Comparison of ENCODE assay signal across 2 cellular contexts in genomic region chr14:75127903-75128595, GRCh38.
TF ChIP-seq lines count a peak whose summit lies in the region.

No MANE protein-coding gene starts in this region.

TF ChIP-seq in A549, 52 proteins besides CTCF, POLR2A, EP300 and RAD21 (continued from another document):
- TF ChIP-seq, protein P1, sequence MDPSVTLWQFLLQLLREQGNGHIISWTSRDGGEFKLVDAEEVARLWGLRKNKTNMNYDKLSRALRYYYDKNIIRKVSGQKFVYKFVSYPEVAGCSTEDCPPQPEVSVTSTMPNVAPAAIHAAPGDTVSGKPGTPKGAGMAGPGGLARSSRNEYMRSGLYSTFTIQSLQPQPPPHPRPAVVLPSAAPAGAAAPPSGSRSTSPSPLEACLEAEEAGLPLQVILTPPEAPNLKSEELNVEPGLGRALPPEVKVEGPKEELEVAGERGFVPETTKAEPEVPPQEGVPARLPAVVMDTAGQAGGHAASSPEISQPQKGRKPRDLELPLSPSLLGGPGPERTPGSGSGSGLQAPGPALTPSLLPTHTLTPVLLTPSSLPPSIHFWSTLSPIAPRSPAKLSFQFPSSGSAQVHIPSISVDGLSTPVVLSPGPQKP (IDR thresholded peaks at IDR 0.05; ENCODE audit: low read depth, low read length): no peak
- TF ChIP-seq, protein P2, sequence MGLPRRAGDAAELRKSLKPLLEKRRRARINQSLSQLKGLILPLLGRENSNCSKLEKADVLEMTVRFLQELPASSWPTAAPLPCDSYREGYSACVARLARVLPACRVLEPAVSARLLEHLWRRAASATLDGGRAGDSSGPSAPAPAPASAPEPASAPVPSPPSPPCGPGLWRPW (IDR thresholded peaks at IDR 0.05): no peak
- no peak for TF ChIP-seq KDM1A (IDR thresholded peaks at IDR 0.05; ENCODE audit: low read depth)

TF ChIP-seq in K562, 482 proteins besides CTCF, POLR2A, EP300 and RAD21 (continued from another document):
- TF ChIP-seq, protein P3, sequence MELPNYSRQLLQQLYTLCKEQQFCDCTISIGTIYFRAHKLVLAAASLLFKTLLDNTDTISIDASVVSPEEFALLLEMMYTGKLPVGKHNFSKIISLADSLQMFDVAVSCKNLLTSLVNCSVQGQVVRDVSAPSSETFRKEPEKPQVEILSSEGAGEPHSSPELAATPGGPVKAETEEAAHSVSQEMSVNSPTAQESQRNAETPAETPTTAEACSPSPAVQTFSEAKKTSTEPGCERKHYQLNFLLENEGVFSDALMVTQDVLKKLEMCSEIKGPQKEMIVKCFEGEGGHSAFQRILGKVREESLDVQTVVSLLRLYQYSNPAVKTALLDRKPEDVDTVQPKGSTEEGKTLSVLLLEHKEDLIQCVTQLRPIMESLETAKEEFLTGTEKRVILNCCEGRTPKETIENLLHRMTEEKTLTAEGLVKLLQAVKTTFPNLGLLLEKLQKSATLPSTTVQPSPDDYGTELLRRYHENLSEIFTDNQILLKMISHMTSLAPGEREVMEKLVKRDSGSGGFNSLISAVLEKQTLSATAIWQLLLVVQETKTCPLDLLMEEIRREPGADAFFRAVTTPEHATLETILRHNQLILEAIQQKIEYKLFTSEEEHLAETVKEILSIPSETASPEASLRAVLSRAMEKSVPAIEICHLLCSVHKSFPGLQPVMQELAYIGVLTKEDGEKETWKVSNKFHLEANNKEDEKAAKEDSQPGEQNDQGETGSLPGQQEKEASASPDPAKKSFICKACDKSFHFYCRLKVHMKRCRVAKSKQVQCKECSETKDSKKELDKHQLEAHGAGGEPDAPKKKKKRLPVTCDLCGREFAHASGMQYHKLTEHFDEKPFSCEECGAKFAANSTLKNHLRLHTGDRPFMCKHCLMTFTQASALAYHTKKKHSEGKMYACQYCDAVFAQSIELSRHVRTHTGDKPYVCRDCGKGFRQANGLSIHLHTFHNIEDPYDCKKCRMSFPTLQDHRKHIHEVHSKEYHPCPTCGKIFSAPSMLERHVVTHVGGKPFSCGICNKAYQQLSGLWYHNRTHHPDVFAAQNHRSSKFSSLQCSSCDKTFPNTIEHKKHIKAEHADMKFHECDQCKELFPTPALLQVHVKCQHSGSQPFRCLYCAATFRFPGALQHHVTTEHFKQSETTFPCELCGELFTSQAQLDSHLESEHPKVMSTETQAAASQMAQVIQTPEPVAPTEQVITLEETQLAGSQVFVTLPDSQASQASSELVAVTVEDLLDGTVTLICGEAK (IDR thresholded peaks at IDR 0.05): no peak
- TF ChIP-seq, protein P3 (CRISPR knock-in tag; IDR thresholded peaks at IDR 0.05): no peak
